Comparison of ENCODE assay signal across 23 cellular contexts in the genomic region with DNA sequence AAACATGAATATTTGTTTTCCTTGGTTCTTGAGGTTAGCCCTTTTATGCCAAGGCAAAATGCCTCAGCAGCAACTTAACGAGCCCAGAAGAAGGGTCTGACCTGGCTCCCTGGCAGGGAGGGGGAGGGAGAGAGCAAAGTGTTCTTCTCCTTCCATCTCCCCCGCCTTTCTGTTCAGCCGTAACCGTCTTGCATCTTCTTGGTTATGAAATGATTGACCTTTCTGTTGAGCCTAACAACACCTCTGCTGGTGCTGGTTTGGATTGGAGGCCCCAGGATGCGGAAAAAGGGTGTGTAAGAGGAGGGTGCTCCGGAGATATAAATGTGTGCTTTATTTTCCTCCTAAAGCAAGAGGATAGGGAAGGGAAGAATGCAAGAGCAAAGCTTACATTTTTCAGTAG. TPM values are rescaled to one million over a fixed set of nuclear protein-coding genes. Genes with fewer than 3 reads are reported as not detected.
DNase-seq lines count a peak whose midpoint lies in the region; TF ChIP-seq lines count a peak whose summit lies in the region.
"Had no signal": no experiment of that assay in that cellular context is flagged by ENCODE, and none has a peak within 500 bp of the region (broad histone marks: within the 10 kb centered on the region; RNA-seq: fewer than 3 reads in every experiment).

No MANE protein-coding gene starts in this region.

- H3K79me2 ChIP-seq in neural cell (replicated peaks; ENCODE audit: insufficient read depth, low read length) (no peaks in the 10 kb centered on the region), osteoblast (ENCODE audit: insufficient read depth, low read length) (peaks cover 78% of the 10 kb centered on the region)

- intact Hi-C loops in esophagus muscularis mucosa (cut with DNase I), result no loop called here
- intact Hi-C loops in uterus (cut with DNase I; ENCODE audit: low total_unique reads), result no loop called here

- H2AFZ ChIP-seq in neural cell (ENCODE audit: low read depth, low read length) (peak overlapping the region; percentile 24), osteoblast (ENCODE audit: low read length) (no peak overlapping the region)

- H3K4me1 Mint-ChIP-seq in activated naive CD8-positive, alpha-beta T cell (ENCODE audit: low read depth), result peaks cover 49% of the 10 kb centered on the region
- H3K4me1 Mint-ChIP-seq in activated naive CD8-positive, alpha-beta T cell treated with anti-CD3 and anti-CD28 coated beads for 36 hours, result peaks cover 36% of the 10 kb centered on the region

- no peak overlapping the region for H3K9ac ChIP-seq in neural cell (ENCODE audit: low read length)

- H3K27ac ChIP-seq in esophagus muscularis mucosa (replicated peaks in 1 of 4), result peak overlapping the region; percentile 31 to 62 (median 42)
- H3K27ac ChIP-seq in neural cell (ENCODE audit: low read length), result no peak overlapping the region
- H3K27ac ChIP-seq in uterus, result peak overlapping the region; percentile 91 to 99
- no peak overlapping the region for H3K27ac ChIP-seq in osteoblast (ENCODE audit: low read depth, low read length)
- H3K27ac ChIP-seq: brain microvascular endothelial cell, upper lobe of right lung had no signal

- peaks cover 42 to 90% (median 74%) of the 10 kb centered on the region in 4 donors for H3K4me1 ChIP-seq in esophagus muscularis mucosa
- no peaks in the 10 kb centered on the region for H3K4me1 ChIP-seq in uterus
- peaks cover 15% of the 10 kb centered on the region for H3K4me1 ChIP-seq in osteoblast (ENCODE audit: insufficient read depth, low read length)
- H3K4me1 ChIP-seq: upper lobe of right lung had no signal

- no peak for TF ChIP-seq EP300 in esophagus muscularis mucosa (IDR thresholded peaks at IDR 0.05)
- no peak for TF ChIP-seq EP300 in neural cell (conservative IDR thresholded peaks at IDR 0.05; ENCODE audit: poor library complexity, severe bottlenecking)

- no peaks in the 10 kb centered on the region for H3K36me3 ChIP-seq in esophagus muscularis mucosa
- no peaks in the 10 kb centered on the region for H3K36me3 ChIP-seq in neural cell (ENCODE audit: insufficient read depth, low read length)
- H3K36me3 ChIP-seq in uterus, result no peaks in the 10 kb centered on the region
- no peaks in the 10 kb centered on the region for H3K36me3 ChIP-seq in osteoblast (ENCODE audit: insufficient read depth, low read length)
- H3K36me3 ChIP-seq: brain microvascular endothelial cell, upper lobe of right lung had no signal

- no peak for DNase-seq in activated naive CD8-positive, alpha-beta T cell treated with anti-CD3 and anti-CD28 coated beads for 36 hours
- DNase-seq in esophagus muscularis mucosa (ENCODE audit: extremely low spot score) (no peak), uterus (peak; percentile 54 to 78), NCI-H774 (lab: John Stamatoyannopoulos, UW) (no peak), osteoblast (ENCODE audit: insufficient read length, low spot score, missing footprints) (no peak), globus pallidus (ENCODE audit: low spot score) (no peak)
- DNase-seq: activated naive CD4-positive, alpha-beta T cell treated with anti-CD3 and anti-CD28 coated beads, Interleukin-2, amount 10 ng/mL, durations not matched to agents 7 days and 5 days; activated T-cell treated with anti-CD3 and anti-CD28 coated beads for 4 hours; brain microvascular endothelial cell; CD4-positive, CD25-positive, alpha-beta regulatory T cell; dermis blood vessel endothelial cell; DND-41; H7; head of caudate nucleus; Karpas-422; midbrain; NCI-H1417; spleen; upper lobe of right lung had no signal

- no peaks in the 10 kb centered on the region for H3K27me3 Mint-ChIP-seq in activated naive CD8-positive, alpha-beta T cell
- no peaks in the 10 kb centered on the region for H3K27me3 Mint-ChIP-seq in activated naive CD8-positive, alpha-beta T cell treated with anti-CD3 and anti-CD28 coated beads for 36 hours
- H3K27me3 Mint-ChIP-seq: activated naive CD4-positive, alpha-beta T cell treated with anti-CD3 and anti-CD28 coated beads, Interleukin-2, amount 10 ng/mL, durations not matched to agents 7 days and 5 days; CD4-positive, CD25-positive, alpha-beta regulatory T cell had no signal

- H3K4me3 ChIP-seq in esophagus muscularis mucosa (no peak overlapping the region), neural cell (ENCODE audit: low read length) (no peak overlapping the region), uterus (no peak overlapping the region), osteoblast (ENCODE audit: insufficient read depth, low read length) (no peak overlapping the region)
- H3K4me3 ChIP-seq: spleen, upper lobe of right lung had no signal

- H3K27me3 ChIP-seq in esophagus muscularis mucosa (no peaks in the 10 kb centered on the region), neural cell (ENCODE audit: insufficient read depth, low read depth, low read length) (no peaks in the 10 kb centered on the region), uterus (no peaks in the 10 kb centered on the region), osteoblast (ENCODE audit: insufficient read depth, low read length) (no peaks in the 10 kb centered on the region)
- H3K27me3 ChIP-seq: brain microvascular endothelial cell, spleen, upper lobe of right lung had no signal

- H3F3A ChIP-seq in neural cell (ENCODE audit: insufficient read depth, low read length, poor library complexity, severe bottlenecking), result no peaks in the 10 kb centered on the region

- no peaks in the 10 kb centered on the region for H4K20me1 ChIP-seq in neural cell (ENCODE audit: insufficient read depth)
- peaks cover 22% of the 10 kb centered on the region for H4K20me1 ChIP-seq in osteoblast (ENCODE audit: insufficient read depth, low read length)

- TF ChIP-seq POLR2A in esophagus muscularis mucosa (IDR thresholded peaks at IDR 0.05; ENCODE audit: low read depth) (no peak), uterus (IDR thresholded peaks at IDR 0.05) (no peak)

- peak overlapping the region; percentile 64 for H3K27ac Mint-ChIP-seq in activated naive CD8-positive, alpha-beta T cell
- H3K27ac Mint-ChIP-seq in activated naive CD8-positive, alpha-beta T cell treated with anti-CD3 and anti-CD28 coated beads for 36 hours, result no peak overlapping the region
- H3K27ac Mint-ChIP-seq: activated naive CD4-positive, alpha-beta T cell treated with anti-CD3 and anti-CD28 coated beads, Interleukin-2, amount 10 ng/mL, durations not matched to agents 7 days and 5 days had no signal

- 51% methylated on average over 6 of the region's 6 CpGs for WGBS in esophagus muscularis mucosa

- H3K9me2 ChIP-seq in neural cell (ENCODE audit: insufficient read depth, low read length), result no peaks in the 10 kb centered on the region

- TF ChIP-seq CTCF in esophagus muscularis mucosa (IDR thresholded peaks at IDR 0.05) (no peak), neural cell (IDR thresholded peaks at IDR 0.05; ENCODE audit: poor library complexity, severe bottlenecking) (no peak), uterus (IDR thresholded peaks at IDR 0.05) (no peak), osteoblast (IDR thresholded peaks at IDR 0.05; ENCODE audit: extremely low read depth, low read depth, low read length) (no peak)

- H3K9me3 Mint-ChIP-seq in activated naive CD8-positive, alpha-beta T cell (ENCODE audit: low read depth), result no peaks in the 10 kb centered on the region
- no peaks in the 10 kb centered on the region for H3K9me3 Mint-ChIP-seq in activated naive CD8-positive, alpha-beta T cell treated with anti-CD3 and anti-CD28 coated beads for 36 hours
- H3K9me3 Mint-ChIP-seq: activated naive CD4-positive, alpha-beta T cell treated with anti-CD3 and anti-CD28 coated beads, Interleukin-2, amount 10 ng/mL, durations not matched to agents 7 days and 5 days; CD4-positive, CD25-positive, alpha-beta regulatory T cell had no signal

- peaks cover 6% of the 10 kb centered on the region for H3K36me3 Mint-ChIP-seq in activated naive CD8-positive, alpha-beta T cell
- H3K36me3 Mint-ChIP-seq in activated naive CD8-positive, alpha-beta T cell treated with anti-CD3 and anti-CD28 coated beads for 36 hours, result peaks cover 9% of the 10 kb centered on the region

- H3K9me3 ChIP-seq in esophagus muscularis mucosa, result no peaks in the 10 kb centered on the region
- no peaks in the 10 kb centered on the region for H3K9me3 ChIP-seq in neural cell (ENCODE audit: low read length)
- no peaks in the 10 kb centered on the region for H3K9me3 ChIP-seq in uterus
- no peaks in the 10 kb centered on the region for H3K9me3 ChIP-seq in osteoblast (ENCODE audit: low read depth, low read length)
- H3K9me3 ChIP-seq: spleen, upper lobe of right lung had no signal

- no peak overlapping the region for H3K4me3 Mint-ChIP-seq in activated naive CD8-positive, alpha-beta T cell
- no peak overlapping the region for H3K4me3 Mint-ChIP-seq in activated naive CD8-positive, alpha-beta T cell treated with anti-CD3 and anti-CD28 coated beads for 36 hours
- H3K4me3 Mint-ChIP-seq: activated naive CD4-positive, alpha-beta T cell treated with anti-CD3 and anti-CD28 coated beads, Interleukin-2, amount 10 ng/mL, durations not matched to agents 7 days and 5 days; CD4-positive, CD25-positive, alpha-beta regulatory T cell had no signal

- H3K4me2 ChIP-seq in neural cell (ENCODE audit: low read length) (no peak overlapping the region), osteoblast (ENCODE audit: insufficient read depth, low read length) (no peak overlapping the region)

- TF ChIP-seq RAD21 in neural cell (conservative IDR thresholded peaks at IDR 0.05), result no peak

TF ChIP-seq in neural cell, 6 proteins besides CTCF, POLR2A, EP300 and RAD21:
- no peak for TF ChIP-seq TAF1 (IDR thresholded peaks at IDR 0.05; ENCODE audit: low read depth)
- TF ChIP-seq MXI1 (conservative IDR thresholded peaks at IDR 0.05; ENCODE audit: poor library complexity, severe bottlenecking), result no peak

RNA-seq across cellular contexts. Expression of a gene that starts 44.7 kb away (rescaled TPM):
- total RNA-seq in activated naive CD8-positive, alpha-beta T cell treated with anti-CD3 and anti-CD28 coated beads for 36 hours, result under 1 TPM in 1 of 2 experiments, not detected in 1; 0.34 TPM
- total RNA-seq in esophagus muscularis mucosa (1 to 10 TPM in 2 of 4 donors, under 1 TPM in 2; 0.71 to 5.8 (median 1.5) TPM), uterus (1 to 10 TPM in 1 of 4 donors, under 1 TPM in 1, not detected in 2; 0.90 to 4.1 TPM), osteoblast (not detected in 2 replicates)
- not detected in 2 replicates for polyA plus RNA-seq in neural cell
- polyA minus RNA-seq in neural cell, result not detected in 2 replicates
- total RNA-seq: A673, H7, RPMI7951 had no signal
- polyA plus RNA-seq: CD4-positive, CD25-positive, alpha-beta regulatory T cell had no signal

Comparison
In these comparisons a context has a peak if more than half of its experiments do, and no peak if none do; other contexts are left out.
1. DNase-seq: peak in uterus (2 of 2); none in activated naive CD8-positive, alpha-beta T cell treated with anti-CD3 and anti-CD28 coated beads for 36 hours (single experiment), esophagus muscularis mucosa (single experiment), NCI-H774 (single experiment), osteoblast (single experiment) and globus pallidus (single experiment).
2. H3K27ac ChIP-seq: peak in esophagus muscularis mucosa (4 of 4) and uterus (2 of 2); none in neural cell (single experiment) and osteoblast (single experiment).